23 cellular contexts compared by ENCODE assay signal in the genomic region with DNA sequence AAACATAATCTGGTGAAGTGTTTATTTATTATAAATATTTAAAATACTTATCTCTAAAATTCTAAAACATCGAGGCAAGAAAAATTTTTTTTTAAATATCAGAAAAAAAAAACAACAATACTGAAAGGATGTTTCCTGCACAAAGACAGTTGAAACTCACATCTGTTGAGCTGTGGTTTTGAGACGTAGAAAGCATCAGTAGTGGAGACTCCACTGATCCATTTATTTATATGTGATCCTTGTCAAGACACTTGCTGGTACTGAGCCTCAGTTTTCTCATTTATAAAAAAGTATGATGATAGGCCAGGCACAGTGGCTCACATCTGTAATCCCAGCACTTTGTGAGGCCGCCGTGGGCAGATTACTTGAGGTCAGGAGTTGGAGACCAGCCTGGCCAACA.
DNase-seq lines count a peak whose midpoint lies in the region; ATAC-seq and TF ChIP-seq lines count a peak whose summit lies in the region.
"Had no signal": no experiment of that assay in that cellular context is flagged by ENCODE, and none has a peak within 500 bp of the region (broad histone marks: within the 10 kb centered on the region; RNA-seq: fewer than 3 reads in every experiment).

No MANE protein-coding gene starts in this region.

- no peak overlapping the region for H3K27ac Mint-ChIP-seq in neural progenitor cell
- H3K27ac Mint-ChIP-seq: B cell; CD14-positive monocyte; CD4-positive, alpha-beta memory T cell; CD4-positive, CD25-positive, alpha-beta regulatory T cell; CD8-positive, alpha-beta memory T cell had no signal

- no peaks in the 10 kb centered on the region for H3K4me1 Mint-ChIP-seq in neural progenitor cell
- H3K4me1 Mint-ChIP-seq: B cell; CD14-positive monocyte; CD4-positive, alpha-beta memory T cell; CD4-positive, CD25-positive, alpha-beta regulatory T cell; CD8-positive, alpha-beta memory T cell had no signal

- no peaks in the 10 kb centered on the region for H3K27me3 ChIP-seq in BLaER1
- H3K27me3 ChIP-seq in MM.1S (replicated peaks; ENCODE audit: insufficient read depth, low read length), result no peaks in the 10 kb centered on the region
- no peaks in the 10 kb centered on the region for H3K27me3 ChIP-seq in neural progenitor cell

- no peak overlapping the region for H2AFZ ChIP-seq in MM.1S (ENCODE audit: low read length)
- peak overlapping the region; percentile 34 for H2AFZ ChIP-seq in neural progenitor cell (replicated peaks)

- H3F3A ChIP-seq in MM.1S (ENCODE audit: insufficient read depth, low read length) (peaks cover 7% of the 10 kb centered on the region), neural progenitor cell (ENCODE audit: low read depth) (no peaks in the 10 kb centered on the region)

- H3K4me3 ChIP-seq in BLaER1 (no peak overlapping the region), MM.1S (ENCODE audit: low read length) (no peak overlapping the region), neural progenitor cell (no peak overlapping the region)
- H3K4me3 ChIP-seq: A549, GM12878 had no signal

- no peaks in the 10 kb centered on the region for H3K9me3 ChIP-seq in BLaER1
- H3K9me3 ChIP-seq in MM.1S (replicated peaks; ENCODE audit: insufficient read depth, low read length), result no peaks in the 10 kb centered on the region
- H3K9me3 ChIP-seq in neural progenitor cell (ENCODE audit: low read depth), result no peaks in the 10 kb centered on the region
- H3K9me3 ChIP-seq: A549 had no signal

- H3K79me2 ChIP-seq in MM.1S (ENCODE audit: low read length) (no peaks in the 10 kb centered on the region), neural progenitor cell (ENCODE audit: low read depth) (no peaks in the 10 kb centered on the region)

- no peaks in the 10 kb centered on the region for H3K36me3 Mint-ChIP-seq in neural progenitor cell
- H3K36me3 Mint-ChIP-seq: CD14-positive monocyte; CD4-positive, alpha-beta memory T cell; CD4-positive, CD25-positive, alpha-beta regulatory T cell had no signal

- H3K9me3 Mint-ChIP-seq in neural progenitor cell, result no peaks in the 10 kb centered on the region
- H3K9me3 Mint-ChIP-seq: CD14-positive monocyte had no signal

- H3K4me2 ChIP-seq in BLaER1 (peak overlapping the region; percentile 26; the same call in 1 of the 2 replicates), MM.1S (ENCODE audit: low read depth, low read length) (peak overlapping the region; percentile 27; the same call in 1 of the 2 replicates), neural progenitor cell (no peak overlapping the region)
- H3K4me2 ChIP-seq: A549 had no signal

- H3K4me3 Mint-ChIP-seq in neural progenitor cell, result no peak overlapping the region
- H3K4me3 Mint-ChIP-seq: B cell; CD14-positive monocyte; CD4-positive, alpha-beta memory T cell; CD4-positive, CD25-positive, alpha-beta regulatory T cell; CD8-positive, alpha-beta memory T cell had no signal

- no peaks in the 10 kb centered on the region for H3K27me3 Mint-ChIP-seq in neural progenitor cell (ENCODE audit: insufficient read depth, low read depth)
- H3K27me3 Mint-ChIP-seq: B cell; CD4-positive, alpha-beta memory T cell; CD4-positive, CD25-positive, alpha-beta regulatory T cell; CD8-positive, alpha-beta memory T cell had no signal

- TF ChIP-seq CTCF in MM.1S (IDR thresholded peaks at IDR 0.05; ENCODE audit: low read length) (no peak), neural progenitor cell (IDR thresholded peaks at IDR 0.05) (no peak)

- H3K9ac ChIP-seq in BLaER1 (no peak overlapping the region), MM.1S (ENCODE audit: low read length) (no peak overlapping the region), neural progenitor cell (no peak overlapping the region)

- H3K27ac ChIP-seq in BLaER1 (no peak overlapping the region), MM.1S (ENCODE audit: low read length) (peak overlapping the region; percentile 54; the same call in 1 of the 2 replicates), neural progenitor cell (no peak overlapping the region)
- H3K27ac ChIP-seq: 22Rv1, A549 had no signal

- ATAC-seq in GM19455 (IDR thresholded peaks at IDR 0.05; ENCODE audit: unreplicated experiment), result no peak
- ATAC-seq: A549, GM12878 had no signal

- H3K4me1 ChIP-seq in BLaER1, result peaks cover 10% of the 10 kb centered on the region
- no peaks in the 10 kb centered on the region for H3K4me1 ChIP-seq in MM.1S (ENCODE audit: low read length)
- no peaks in the 10 kb centered on the region for H3K4me1 ChIP-seq in neural progenitor cell
- H3K4me1 ChIP-seq: A549 had no signal

- peak; percentile 81 for DNase-seq in MM.1S
- no peak for DNase-seq in neural progenitor cell (ENCODE audit: low spot score)
- DNase-seq in hippocampal formation (lab: John Stamatoyannopoulos, UW), result no peak
- DNase-seq: AML-193; C1 segment of cervical spinal cord; CD4-positive, alpha-beta memory T cell; CD4-positive, CD25-positive, alpha-beta regulatory T cell; CD8-positive, alpha-beta memory T cell; COR-L47; DMS 273 treated with DMSO at 0.1 percent for 48 hours; DMS153; DMS53; DMS79; DND-41; EL; GDM1 had no signal

- H3K36me3 ChIP-seq in BLaER1, result no peaks in the 10 kb centered on the region
- no peaks in the 10 kb centered on the region; the same call in 1 of the 2 replicates for H3K36me3 ChIP-seq in MM.1S (replicated peaks; ENCODE audit: insufficient read depth, low read length)
- H3K36me3 ChIP-seq in neural progenitor cell, result no peaks in the 10 kb centered on the region

- no peaks in the 10 kb centered on the region for H4K20me1 ChIP-seq in BLaER1
- no peaks in the 10 kb centered on the region for H4K20me1 ChIP-seq in MM.1S (ENCODE audit: insufficient read depth, low read length)
- no peaks in the 10 kb centered on the region for H4K20me1 ChIP-seq in neural progenitor cell (ENCODE audit: low read depth)

- no peaks in the 10 kb centered on the region for H3K9me2 ChIP-seq in MM.1S (replicated peaks; ENCODE audit: insufficient read depth, low read length)
